Comparison of ENCODE assay signal across 14 cellular contexts in the genomic region with DNA sequence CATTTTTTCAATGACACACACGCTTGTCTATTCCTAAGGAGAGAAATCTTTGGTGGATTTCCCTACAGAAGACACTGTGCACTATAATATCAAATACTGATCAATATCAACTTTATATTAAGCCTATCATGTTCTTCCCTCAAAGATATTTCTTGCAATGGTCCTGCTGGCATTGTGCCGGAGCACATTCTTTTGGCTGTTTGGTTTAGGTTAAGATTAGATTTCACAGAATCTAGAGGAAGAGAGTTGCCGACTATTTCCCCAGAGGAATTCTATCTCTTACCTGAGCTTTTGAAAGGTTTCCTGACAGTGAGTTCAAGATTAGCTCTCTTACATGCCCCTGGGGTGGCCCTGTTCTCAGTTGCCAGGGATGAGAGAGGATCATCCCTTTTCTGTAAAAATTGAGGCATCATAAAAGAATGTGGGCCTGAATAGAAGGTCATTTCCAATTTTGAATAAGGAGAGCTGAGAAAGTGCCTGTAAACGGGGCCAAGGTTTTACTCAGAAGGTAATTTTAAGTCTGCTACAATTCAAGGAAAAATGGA.
DNase-seq lines count a peak whose midpoint lies in the region; ATAC-seq and TF ChIP-seq lines count a peak whose summit lies in the region.
"Had no signal": no experiment of that assay in that cellular context is flagged by ENCODE, and none has a peak within 500 bp of the region (broad histone marks: within the 10 kb centered on the region; RNA-seq: fewer than 3 reads in every experiment).

No MANE protein-coding gene starts in this region.

- in situ Hi-C loops in brain microvascular endothelial cell (cut with HindIII; ENCODE audit: low pct_ligation_motif_present, low sequenced_read_pairs), result no loop called here

- TF ChIP-seq CTCF in brain microvascular endothelial cell (IDR thresholded peaks at IDR 0.05; ENCODE audit: low read depth, low read length, missing control alignments), result no peak

- no peaks in the 10 kb centered on the region for H3K36me3 ChIP-seq in brain microvascular endothelial cell (replicated peaks)
- H3K36me3 ChIP-seq: BLaER1 treated with 17β-estradiol and CSF1 and Interleukin-3, amounts not matched to agents 10 nM and 100 nM had no signal

- H3K27ac ChIP-seq in brain microvascular endothelial cell (no peak overlapping the region), substantia nigra (ENCODE audit: low read depth, low read length, poor library complexity, severe bottlenecking) (no peak overlapping the region)
- H3K27ac ChIP-seq: BLaER1 treated with 17β-estradiol and CSF1 and Interleukin-3, amounts not matched to agents 10 nM and 100 nM; HL-60 had no signal

- H3K4me3 ChIP-seq in brain microvascular endothelial cell (ENCODE audit: low read depth, low read length), result no peak overlapping the region
- H3K4me3 ChIP-seq: BLaER1 treated with 17β-estradiol and CSF1 and Interleukin-3, amounts not matched to agents 10 nM and 100 nM had no signal

- no peaks in the 10 kb centered on the region for H3K27me3 ChIP-seq in brain microvascular endothelial cell (replicated peaks)
- H3K27me3 ChIP-seq: BLaER1 treated with 17β-estradiol and CSF1 and Interleukin-3, amounts not matched to agents 10 nM and 100 nM had no signal

- DNase-seq in HCEC 1CT (peak; percentile 28), brain microvascular endothelial cell (peak; percentile 17), iris pigment epithelial cell (ENCODE audit: low read depth) (peak; percentile 65), substantia nigra (lab: John Stamatoyannopoulos, UW) (no peak), SHP77 (lab: John Stamatoyannopoulos, UW) (no peak)
- no peak for DNase-seq in activated CD8-positive, alpha-beta memory T cell treated with anti-CD3 and anti-CD28 coated beads, Interleukin-2, amount 50 U/mL, for 4 hours
- DNase-seq: ACHN; CD4-positive, CD25-positive, alpha-beta regulatory T cell; DMS53; GF-D8 had no signal

- ATAC-seq in HG02970 (IDR thresholded peaks at IDR 0.05; ENCODE audit: low FRiP score, unreplicated experiment), result no peak
- ATAC-seq: HCT116 had no signal

Comparison
In these comparisons a context has a peak if more than half of its experiments do, and no peak if none do; other contexts are left out.
1. DNase-seq: peak in HCEC 1CT (single experiment), brain microvascular endothelial cell (single experiment) and iris pigment epithelial cell (single experiment); none in activated CD8-positive, alpha-beta memory T cell treated with anti-CD3 and anti-CD28 coated beads, Interleukin-2, amount 50 U/mL, for 4 hours (single experiment), substantia nigra (0 of 49) and SHP77 (0 of 2).